ENCODE assay signal across 8 cellular contexts in genomic region chr6:24402697-24403500, GRCh38. TPM values are rescaled to one million over a fixed set of nuclear protein-coding genes. Genes with fewer than 3 reads are reported as not detected.
DNase-seq lines count a peak whose midpoint lies in the region; ATAC-seq and TF ChIP-seq lines count a peak whose summit lies in the region.

TSS of gene MRS2 (plus strand) at chr6:24402936. CDS start at chr6:24403047, 111 bp downstream.

- no peaks in the 10 kb centered on the region for H3K9me3 ChIP-seq in psoas muscle

- peak within 1 kb of the TSS; percentile 99 for H3K4me3 ChIP-seq in psoas muscle
- peak within 1 kb of the TSS; percentile 90 for H3K4me3 ChIP-seq in urinary bladder (ENCODE audit: low read depth, low read length)

- H3K27ac ChIP-seq in angular gyrus (ENCODE audit: low read depth, low read length) (peak within 1 kb of the TSS; percentile 93), psoas muscle (peak within 1 kb of the TSS; percentile 88), urinary bladder (ENCODE audit: low read depth) (peak within 1 kb of the TSS; percentile 48)

- DNase-seq in NCI-H1436 treated with DMSO at 0.1 percent for 48 hours (lab: John Stamatoyannopoulos, UW) (peak; percentile 52), T-helper 2 cell (peak; percentile 42 to 75 (median 61)), left ventricle myocardium superior (peak; percentile 92), psoas muscle (peak; percentile 78 to 90)

- no peak for TF ChIP-seq CTCF in psoas muscle (IDR thresholded peaks at IDR 0.05)

- peaks cover 0 to 1% (median 0%) of the 10 kb centered on the region in 3 donors for H3K27me3 ChIP-seq in psoas muscle (ENCODE audit: insufficient read depth in 3 of 3, low read length in 2 of 3)

- peaks cover 4 to 33% of the 10 kb centered on the region in 2 donors for H3K36me3 ChIP-seq in psoas muscle (ENCODE audit: insufficient read depth in 1 of 2, low read depth in 1 of 2)
- no peaks in the 10 kb centered on the region for H3K36me3 ChIP-seq in urinary bladder (ENCODE audit: insufficient read depth)

- 0 to 1% (median 0%) methylated on average over 51 to 63 of the region's 63 CpGs for WGBS in psoas muscle, 3 donors
- under 1% methylated on average over 63 of the region's 63 CpGs for WGBS in urinary bladder

- intact Hi-C loops in left ventricle myocardium superior (cut with micrococcal nuclease) (no loop called here), psoas muscle (cut with DNase I) (no loop called here)

- H3K4me1 ChIP-seq in psoas muscle (peaks cover 21% of the 10 kb centered on the region), urinary bladder (ENCODE audit: insufficient read depth) (peaks cover 1% of the 10 kb centered on the region)

- ATAC-seq in GM18498 (IDR thresholded peaks at IDR 0.05; ENCODE audit: unreplicated experiment) (peak; percentile 97), HG02852 (IDR thresholded peaks at IDR 0.05; ENCODE audit: unreplicated experiment) (peak; percentile 97), left ventricle myocardium superior (peak; percentile 100), psoas muscle (peak; percentile 96 to 98 (median 98))

RNA-seq across cellular contexts. Expression of gene MRS2, which starts in this region (rescaled TPM):
- total RNA-seq in left ventricle myocardium superior (44.3 TPM), psoas muscle (10 to 100 TPM; 26.7 to 52.6 (median 32.2) TPM), urinary bladder (22.3 TPM)
- polyA plus RNA-seq in psoas muscle (10 to 100 TPM; 26.2 to 52.5 (median 41.4) TPM), urinary bladder (19.6 TPM)

Comparison
In these comparisons a context has a peak if more than half of its experiments do, and no peak if none do; other contexts are left out.
1. Peak in every context shown above with its lines: DNase-seq, ATAC-seq, H3K4me3 ChIP-seq and H3K27ac ChIP-seq.